In genomic region chr11:121886005-121886739, GRCh38 we compare ENCODE assay signal across 17 cellular contexts.
DNase-seq lines count a peak whose midpoint lies in the region; ATAC-seq, FAIRE-seq and TF ChIP-seq lines count a peak whose summit lies in the region.
"Had no signal": no experiment of that assay in that cellular context is flagged by ENCODE, and none has a peak within 500 bp of the region (broad histone marks: within the 10 kb centered on the region; RNA-seq: fewer than 3 reads in every experiment).

No MANE protein-coding gene starts in this region.

- H3K27ac Mint-ChIP-seq in activated naive CD4-positive, alpha-beta T cell treated with anti-CD3 and anti-CD28 coated beads for 36 hours = no peak overlapping the region
- H3K27ac Mint-ChIP-seq: memory B cell, T-helper 17 cell had no signal

- H3K79me2 ChIP-seq in endothelial cell of umbilical vein (ENCODE audit: control insufficient read depth, insufficient read depth, low read length) = no peaks in the 10 kb centered on the region

- H3K27ac ChIP-seq in endothelial cell of umbilical vein (ENCODE audit: insufficient read depth, low read depth, low read length) = no peak overlapping the region

- H2AFZ ChIP-seq in endothelial cell of umbilical vein (ENCODE audit: low read depth, low read length) = no peak overlapping the region

- H3K4me3 ChIP-seq in BE2C (ENCODE audit: low read depth, low read length) = no peak overlapping the region
- H3K4me3 ChIP-seq in endothelial cell of umbilical vein (replicated peaks in 1 of 3; ENCODE audit: insufficient read depth in 1 of 3, low read depth in 1 of 3, low read length in 3 of 3) = no peak overlapping the region
- H3K4me3 ChIP-seq in HAP-1 = no peak overlapping the region
- H3K4me3 ChIP-seq: GM12878 had no signal

- no peaks in the 10 kb centered on the region for H3K9me3 ChIP-seq in BE2C
- no peaks in the 10 kb centered on the region for H3K9me3 ChIP-seq in endothelial cell of umbilical vein (replicated peaks; ENCODE audit: control insufficient read depth, insufficient read depth, low read length)
- no peaks in the 10 kb centered on the region for H3K9me3 ChIP-seq in HAP-1

- POLR2A ChIA-PET in endothelial cell of umbilical vein (lab: Charles Lee) = no interaction called here

- no peak overlapping the region for H3K4me2 ChIP-seq in endothelial cell of umbilical vein (ENCODE audit: insufficient read depth, low read length)

- dilution Hi-C loops in endothelial cell of umbilical vein (cut with MboI; ENCODE audit: extremely low pct_ligation_motif_present, low sequenced_read_pairs) = no loop called here

- no peaks in the 10 kb centered on the region for H3K27me3 Mint-ChIP-seq in activated naive CD4-positive, alpha-beta T cell treated with anti-CD3 and anti-CD28 coated beads for 36 hours (ENCODE audit: low read depth)
- H3K27me3 Mint-ChIP-seq: T-helper 17 cell had no signal

- H3K4me3 Mint-ChIP-seq in activated naive CD4-positive, alpha-beta T cell treated with anti-CD3 and anti-CD28 coated beads for 36 hours = no peak overlapping the region
- H3K4me3 Mint-ChIP-seq: memory B cell, T-helper 17 cell had no signal

- no peak for TF ChIP-seq POLR2A in endothelial cell of umbilical vein (IDR thresholded peaks at IDR 0.05; ENCODE audit: low read depth, low read length)

- H3K36me3 Mint-ChIP-seq in activated naive CD4-positive, alpha-beta T cell treated with anti-CD3 and anti-CD28 coated beads for 36 hours (ENCODE audit: low read depth) = no peaks in the 10 kb centered on the region
- H3K36me3 Mint-ChIP-seq: memory B cell had no signal

- TF ChIP-seq CTCF in BE2C (IDR thresholded peaks at IDR 0.05; ENCODE audit: low read depth, low read length) (no peak), endothelial cell of umbilical vein (IDR thresholded peaks at IDR 0.05; ENCODE audit: extremely low read depth in 1 of 2, insufficient read depth in 1 of 2, low read depth in 1 of 2, low read length in 2 of 2) (no peak), omental fat pad (IDR thresholded peaks at IDR 0.05) (no peak)

- H3K9me1 ChIP-seq in endothelial cell of umbilical vein (replicated peaks; ENCODE audit: control insufficient read depth, extremely low read depth, insufficient read depth, low read length) = no peaks in the 10 kb centered on the region

- no peaks in the 10 kb centered on the region for H3K27me3 ChIP-seq in BE2C
- H3K27me3 ChIP-seq in endothelial cell of umbilical vein (ENCODE audit: control insufficient read depth in 2 of 2, insufficient read depth in 2 of 2, low read length in 2 of 2) = peaks cover 5 to 10% of the 10 kb centered on the region in 2 experiments
- no peaks in the 10 kb centered on the region; the same call in 1 of the 2 replicates for H3K27me3 ChIP-seq in HAP-1 (ENCODE audit: low read depth)

- ATAC-seq in omental fat pad (ENCODE audit: low FRiP score) = no peak
- ATAC-seq: GM12878, T-helper 17 cell had no signal

- CTCF ChIA-PET in endothelial cell of umbilical vein (lab: Charles Lee) = interaction anchor here (1.6 kb wide), 1 partner anchor 32 kb away, joined by 3 read pairs; no protein-coding TSS in a partner anchor
- CTCF ChIA-PET in activated naive CD4-positive, alpha-beta T cell treated with anti-CD3 and anti-CD28 coated beads for 36 hours (lab: Charles Lee) = no interaction called here

- no TSS peak for BruUV-seq in endothelial cell of umbilical vein (replicated peaks; lab: Mats Ljungman, UMichigan)

- no peaks in the 10 kb centered on the region for H4K20me1 ChIP-seq in endothelial cell of umbilical vein (replicated peaks; ENCODE audit: control insufficient read depth, extremely low read depth, insufficient read depth, low read length)

- DNase-seq in BE2C = peak; percentile 31
- peak; percentile 44 for DNase-seq in NCI-H1105 (lab: John Stamatoyannopoulos, UW)
- DNase-seq in endothelial cell of umbilical vein (ENCODE audit: low read depth, low spot score) = peak; percentile 23
- DNase-seq in omental fat pad (ENCODE audit: low spot score) = peak; percentile 35
- DNase-seq in activated naive CD4-positive, alpha-beta T cell treated with anti-CD3 and anti-CD28 coated beads for 36 hours = no peak
- DNase-seq in HAP-1 (ENCODE audit: low spot score in 2 of 2) = no peak
- no peak for DNase-seq in kidney tubule cell (ENCODE audit: low spot score)
- DNase-seq in stimulated activated naive CD4-positive, alpha-beta T cell (lab: John Stamatoyannopoulos, UW) = no peak
- DNase-seq: activated CD4-positive, alpha-beta T cell treated with anti-CD3 and anti-CD28 coated beads for 4 hours; amniotic stem cell; dermis blood vessel endothelial cell; EL; OCI-M1; stimulated activated CD4-positive, alpha-beta T cell treated with anti-CD3 and anti-CD28 coated beads, Interleukin-15, amount 100 ng/mL, for 24 hours; T-helper 17 cell had no signal

- H3K4me1 ChIP-seq in BE2C (no peaks in the 10 kb centered on the region), endothelial cell of umbilical vein (ENCODE audit: control insufficient read depth, extremely low read depth, insufficient read depth, low read length) (no peaks in the 10 kb centered on the region), HAP-1 (no peaks in the 10 kb centered on the region)

- no peaks in the 10 kb centered on the region for H3K36me3 ChIP-seq in BE2C
- no peaks in the 10 kb centered on the region for H3K36me3 ChIP-seq in endothelial cell of umbilical vein (ENCODE audit: control insufficient read depth in 2 of 2, extremely low read depth in 1 of 2, insufficient read depth in 2 of 2, low read length in 2 of 2)
- H3K36me3 ChIP-seq in HAP-1 (replicated peaks) = no peaks in the 10 kb centered on the region

- H3K9me3 Mint-ChIP-seq in activated naive CD4-positive, alpha-beta T cell treated with anti-CD3 and anti-CD28 coated beads for 36 hours = no peaks in the 10 kb centered on the region
- H3K9me3 Mint-ChIP-seq: memory B cell had no signal

- intact Hi-C loops in endothelial cell of umbilical vein (cut with micrococcal nuclease) = no loop called here
- intact Hi-C loops in activated naive CD4-positive, alpha-beta T cell treated with anti-CD3 and anti-CD28 coated beads for 36 hours (cut with micrococcal nuclease) = no loop called here

- no peaks in the 10 kb centered on the region for H3K4me1 Mint-ChIP-seq in activated naive CD4-positive, alpha-beta T cell treated with anti-CD3 and anti-CD28 coated beads for 36 hours (ENCODE audit: low read depth)
- H3K4me1 Mint-ChIP-seq: memory B cell, T-helper 17 cell had no signal

- no peak for FAIRE-seq in endothelial cell of umbilical vein (lab: Jason Lieb, UNC)
- FAIRE-seq: GM12878 had no signal

- no peak overlapping the region for H3K9ac ChIP-seq in endothelial cell of umbilical vein (replicated peaks; ENCODE audit: extremely low read depth, insufficient read depth, low read length)

- in situ Hi-C loops in HAP-1 (cut with MboI; ENCODE audit: low sequenced_read_pairs) = no loop called here

TF ChIP-seq in endothelial cell of umbilical vein, 7 proteins besides CTCF, POLR2A, EP300 and RAD21:
- TF ChIP-seq POLR2AphosphoS5 (IDR thresholded peaks at IDR 0.05; ENCODE audit: insufficient read depth, low read depth, low read length) = no peak
- TF ChIP-seq JUN (IDR thresholded peaks at IDR 0.05; ENCODE audit: borderline replicate concordance, insufficient read depth, insufficient read length, low read depth) = no peak
- TF ChIP-seq, protein P1, sequence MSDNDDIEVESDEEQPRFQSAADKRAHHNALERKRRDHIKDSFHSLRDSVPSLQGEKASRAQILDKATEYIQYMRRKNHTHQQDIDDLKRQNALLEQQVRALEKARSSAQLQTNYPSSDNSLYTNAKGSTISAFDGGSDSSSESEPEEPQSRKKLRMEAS (IDR thresholded peaks at IDR 0.05; ENCODE audit: insufficient read depth, insufficient read length) = no peak
- no peak for TF ChIP-seq EZH2 (IDR thresholded peaks at IDR 0.05; ENCODE audit: borderline replicate concordance, low read depth, low read length, severe bottlenecking)
- TF ChIP-seq MYC (IDR thresholded peaks at IDR 0.05; ENCODE audit: low read depth, low read length) = no peak
- no peak for TF ChIP-seq FOS (IDR thresholded peaks at IDR 0.05; ENCODE audit: borderline replicate concordance, insufficient read depth, low read length)
- TF ChIP-seq GATA2 (IDR thresholded peaks at IDR 0.05; ENCODE audit: insufficient read depth, insufficient read length, low read depth, low read length) = no peak

Comparison
In these comparisons a context has a peak if more than half of its experiments do, and no peak if none do; other contexts are left out.
1. DNase-seq: peak in BE2C (single experiment), NCI-H1105 (single experiment), endothelial cell of umbilical vein (single experiment) and omental fat pad (single experiment); none in activated naive CD4-positive, alpha-beta T cell treated with anti-CD3 and anti-CD28 coated beads for 36 hours (single experiment), HAP-1 (0 of 2), kidney tubule cell (single experiment) and stimulated activated naive CD4-positive, alpha-beta T cell (0 of 6).